14 cellular contexts compared by ENCODE assay signal in the genomic region with DNA sequence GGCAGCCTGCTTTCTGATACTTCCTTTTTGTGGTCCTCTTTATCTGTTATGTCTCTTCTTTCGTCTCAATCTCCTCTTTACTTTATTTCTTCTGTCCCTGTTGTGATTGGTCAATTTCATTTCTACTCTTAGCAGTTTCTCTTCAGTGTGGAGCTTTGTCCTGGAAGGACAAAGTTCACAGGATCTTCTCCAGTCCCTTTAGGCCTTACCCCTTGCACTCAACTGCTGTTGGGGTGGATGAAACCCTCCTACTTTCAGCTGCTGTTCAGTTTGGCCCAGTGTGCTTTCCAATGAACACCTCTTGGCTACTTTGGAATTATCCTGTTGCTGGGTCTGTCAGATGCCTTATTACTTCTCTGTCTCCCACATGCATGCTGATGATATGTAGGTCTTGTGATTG. TPM values are rescaled to one million over a fixed set of nuclear protein-coding genes. Genes with fewer than 3 reads are reported as not detected.
A peak's percentile ranks its signal among the peaks of the same experiment; 100 is the strongest.
DNase-seq lines count a peak whose midpoint lies in the region; ATAC-seq, FAIRE-seq and TF ChIP-seq lines count a peak whose summit lies in the region.
"Had no signal": no experiment of that assay in that cellular context is flagged by ENCODE, and none has a peak within 500 bp of the region (broad histone marks: within the 10 kb centered on the region; RNA-seq: fewer than 3 reads in every experiment).

No MANE protein-coding gene starts in this region.

- ATAC-seq in activated T-helper 17 cell treated with anti-CD3 and anti-CD28 coated beads, Interleukin-2, amount 50 U/mL, for 72 hours (replicated peaks) = no peak
- ATAC-seq in stimulated activated effector memory CD8-positive, alpha-beta T cell treated with anti-CD3 and anti-CD28 coated beads, Interleukin-12 subunit alpha, Interleukin-12 subunit beta, amount 100 ng/mL, for 72 hours = no peak
- ATAC-seq in GM21825 (IDR thresholded peaks at IDR 0.05; ENCODE audit: unreplicated experiment) = no peak
- no peak for ATAC-seq in HG03108 (IDR thresholded peaks at IDR 0.05; ENCODE audit: unreplicated experiment)
- ATAC-seq: CD8-positive, alpha-beta T cell had no signal

- H3K9me3 Mint-ChIP-seq in activated T-helper 17 cell treated with anti-CD3 and anti-CD28 coated beads, Interleukin-2, amount 50 U/mL, for 72 hours = no peaks in the 10 kb centered on the region
- no peaks in the 10 kb centered on the region for H3K9me3 Mint-ChIP-seq in stimulated activated effector memory CD8-positive, alpha-beta T cell treated with anti-CD3 and anti-CD28 coated beads, Interleukin-12 subunit alpha, Interleukin-12 subunit beta, amount 100 ng/mL, for 72 hours
- H3K9me3 Mint-ChIP-seq: CD14-positive monocyte; CD8-positive, alpha-beta T cell; H9 had no signal

- TF ChIP-seq CTCF in HEK293 (tag by site-specific recombination; IDR thresholded peaks at IDR 0.05) = no peak

- no peak for TF ChIP-seq POLR2A in GM12891 (IDR thresholded peaks at IDR 0.05; ENCODE audit: low read depth, low read length)

- H3K36me3 Mint-ChIP-seq in activated T-helper 17 cell treated with anti-CD3 and anti-CD28 coated beads, Interleukin-2, amount 50 U/mL, for 72 hours (ENCODE audit: low read depth) = peaks cover 60% of the 10 kb centered on the region
- H3K36me3 Mint-ChIP-seq in stimulated activated effector memory CD8-positive, alpha-beta T cell treated with anti-CD3 and anti-CD28 coated beads, Interleukin-12 subunit alpha, Interleukin-12 subunit beta, amount 100 ng/mL, for 72 hours = peaks cover 59% of the 10 kb centered on the region

- no peak overlapping the region for H3K4me3 ChIP-seq in HEK293 (ENCODE audit: low read depth, low read length)
- H3K4me3 ChIP-seq: GM23248 had no signal

- no peak for DNase-seq in GM12891 (ENCODE audit: insufficient read length, low spot score)
- DNase-seq in stimulated activated effector memory CD8-positive, alpha-beta T cell treated with anti-CD3 and anti-CD28 coated beads, Interleukin-12 subunit alpha, Interleukin-12 subunit beta, amount 100 ng/mL, for 72 hours (ENCODE audit: low spot score in 2 of 2) = no peak
- DNase-seq: CD8-positive, alpha-beta T cell; DMS53; GM23248; H9 had no signal

- no peaks in the 10 kb centered on the region for H3K27me3 Mint-ChIP-seq in activated T-helper 17 cell treated with anti-CD3 and anti-CD28 coated beads, Interleukin-2, amount 50 U/mL, for 72 hours

- no peaks in the 10 kb centered on the region for H3K4me1 Mint-ChIP-seq in activated T-helper 17 cell treated with anti-CD3 and anti-CD28 coated beads, Interleukin-2, amount 50 U/mL, for 72 hours
- no peaks in the 10 kb centered on the region for H3K4me1 Mint-ChIP-seq in stimulated activated effector memory CD8-positive, alpha-beta T cell treated with anti-CD3 and anti-CD28 coated beads, Interleukin-12 subunit alpha, Interleukin-12 subunit beta, amount 100 ng/mL, for 72 hours
- H3K4me1 Mint-ChIP-seq: CD14-positive monocyte, H9 had no signal

- 0 out of 2 replicates have a peak overlapping the region, but pooled peaks have one; percentile 34 for H3K27ac ChIP-seq in HEK293 (ENCODE audit: extremely low read depth, low read depth, low read length)
- H3K27ac ChIP-seq: GM23248 had no signal

- POLR2A ChIA-PET in HEK293 (lab: Yijun Ruan, JAX) = interaction anchor here (1.9 kb wide), 1 partner anchor 24 kb away, joined by 4 read pairs; no protein-coding TSS in a partner anchor

- no peaks in the 10 kb centered on the region for H3K9me3 ChIP-seq in HEK293 (ENCODE audit: control insufficient read depth, insufficient read depth, low read depth, low read length)

- no peak overlapping the region for H3K4me3 Mint-ChIP-seq in activated T-helper 17 cell treated with anti-CD3 and anti-CD28 coated beads, Interleukin-2, amount 50 U/mL, for 72 hours
- H3K4me3 Mint-ChIP-seq in stimulated activated effector memory CD8-positive, alpha-beta T cell treated with anti-CD3 and anti-CD28 coated beads, Interleukin-12 subunit alpha, Interleukin-12 subunit beta, amount 100 ng/mL, for 72 hours = no peak overlapping the region
- H3K4me3 Mint-ChIP-seq: CD14-positive monocyte; CD8-positive, alpha-beta T cell; H9 had no signal

- H3K36me3 ChIP-seq in HEK293 (ENCODE audit: control insufficient read depth in 2 of 2, insufficient read depth in 1 of 2, low read length in 2 of 2) = peaks cover 77 to 96% of the 10 kb centered on the region in 2 experiments

- FAIRE-seq in GM12891 (lab: Jason Lieb, UNC) = peak; percentile 9
- FAIRE-seq: GM18507 had no signal

- CTCF ChIA-PET in HEK293 (lab: Yijun Ruan, JAX) = interaction anchor here (0.9 to 1.3 kb wide), 2 partner anchors 8 to 19 kb away, joined by 5 to 6 read pairs; no protein-coding TSS in a partner anchor

- H3K27ac Mint-ChIP-seq in activated T-helper 17 cell treated with anti-CD3 and anti-CD28 coated beads, Interleukin-2, amount 50 U/mL, for 72 hours = peak overlapping the region; percentile 14
- H3K27ac Mint-ChIP-seq in stimulated activated effector memory CD8-positive, alpha-beta T cell treated with anti-CD3 and anti-CD28 coated beads, Interleukin-12 subunit alpha, Interleukin-12 subunit beta, amount 100 ng/mL, for 72 hours = peak overlapping the region; percentile 1
- H3K27ac Mint-ChIP-seq: CD8-positive, alpha-beta T cell had no signal

- H3K4me1 ChIP-seq in HEK293 (ENCODE audit: control insufficient read depth, insufficient read depth, low read length) = 0 out of 2 replicates have a peak, but pooled peaks cover 2% of the 10 kb centered on the region

TF ChIP-seq in GM12891, 5 proteins besides CTCF, POLR2A, EP300 and RAD21:
- TF ChIP-seq PAX5 (IDR thresholded peaks at IDR 0.05; ENCODE audit: insufficient read depth, low read length, severe bottlenecking) (no peak), POLR2AphosphoS5 (IDR thresholded peaks at IDR 0.05; ENCODE audit: low read depth, low read length) (no peak), TAF1 (IDR thresholded peaks at IDR 0.05; ENCODE audit: low read depth, low read length) (no peak), SPI1 (IDR thresholded peaks at IDR 0.05; ENCODE audit: low read depth, low read length) (no peak), POU2F2 (IDR thresholded peaks at IDR 0.05; ENCODE audit: low read depth, low read length) (no peak)

TF ChIP-seq in HEK293, 187 proteins besides CTCF, POLR2A, EP300 and RAD21:
- TF ChIP-seq ZNF223 (tag by site-specific recombination; IDR thresholded peaks at IDR 0.05) (no peak), ZFP41 (tag by site-specific recombination; IDR thresholded peaks at IDR 0.05; ENCODE audit: borderline replicate concordance) (0 out of 2 replicates have a peak, but pooled peaks have one; percentile 2)
TF ChIP-seq in HEK293: peak in this region for 1.

RNA-seq across cellular contexts. Expression of gene WDR62, which starts 24.7 kb away (rescaled TPM):
- 5.0 TPM for polyA plus RNA-seq in GM12891 (2012; ENCODE audit: low read depth, missing spikeins)
- 10 to 100 TPM; 19.3 to 33.2 TPM for total RNA-seq in activated T-helper 17 cell treated with anti-CD3 and anti-CD28 coated beads, Interleukin-2, amount 50 U/mL, for 72 hours

RNA-seq across cellular contexts. Expression of gene THAP8, which starts 25.3 kb away (rescaled TPM):
- polyA plus RNA-seq in GM12891 (2012; ENCODE audit: low read depth, missing spikeins) = 2.5 TPM
- total RNA-seq in activated T-helper 17 cell treated with anti-CD3 and anti-CD28 coated beads, Interleukin-2, amount 50 U/mL, for 72 hours = 1 to 10 TPM; 2.3 to 7.9 TPM

RNA-seq across cellular contexts. Expression of gene OVOL3, which starts 31.6 kb away (rescaled TPM):
- polyA plus RNA-seq in GM12891 (2012; ENCODE audit: low read depth, missing spikeins) = 0.15 TPM
- total RNA-seq in activated T-helper 17 cell treated with anti-CD3 and anti-CD28 coated beads, Interleukin-2, amount 50 U/mL, for 72 hours = not detected
- total RNA-seq: CD8-positive, alpha-beta T cell; GM23248; H9; HT1080 had no signal
- polyA plus RNA-seq: BJ, CD14-positive monocyte, GM23248 had no signal

RNA-seq across cellular contexts. Expression of gene POLR2I, which starts 35.3 kb away (rescaled TPM):
- polyA plus RNA-seq in GM12891 (2012; ENCODE audit: low read depth, missing spikeins) = 160 TPM
- 10 to 100 TPM; 32.4 to 58.0 TPM for total RNA-seq in activated T-helper 17 cell treated with anti-CD3 and anti-CD28 coated beads, Interleukin-2, amount 50 U/mL, for 72 hours

RNA-seq across cellular contexts. Expression of gene TBCB, which starts 35.9 kb away (rescaled TPM):
- polyA plus RNA-seq in GM12891 (2012; ENCODE audit: low read depth, missing spikeins) = 112 TPM
- total RNA-seq in activated T-helper 17 cell treated with anti-CD3 and anti-CD28 coated beads, Interleukin-2, amount 50 U/mL, for 72 hours = 100 to 1,000 TPM; 105 to 162 TPM
